Comparison of ENCODE assay signal across 10 cellular contexts in the genomic region with DNA sequence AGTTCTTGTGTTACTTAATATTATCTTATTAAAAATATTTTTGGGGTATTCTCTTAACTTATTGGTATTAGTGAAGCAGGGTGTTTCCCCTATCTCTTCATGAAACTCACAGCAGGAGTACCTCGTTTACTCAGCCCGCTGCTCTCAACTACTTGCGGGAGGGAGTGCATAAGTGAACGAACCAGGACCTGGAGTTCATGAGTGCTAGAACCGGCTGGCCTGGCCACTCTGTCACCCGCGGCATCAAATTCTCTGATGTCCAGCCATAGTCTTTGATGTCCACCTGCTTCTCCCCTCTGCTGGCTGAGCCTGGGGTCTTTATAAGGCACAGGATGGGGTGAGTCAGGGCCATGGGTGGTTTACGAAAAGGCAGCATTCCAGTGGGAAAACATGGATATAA.
"Had no signal": no experiment of that assay in that cellular context is flagged by ENCODE, and none has a peak within 500 bp of the region (broad histone marks: within the 10 kb centered on the region; RNA-seq: fewer than 3 reads in every experiment).

No MANE protein-coding gene starts in this region.

- FAIRE-seq: HepG2 had no signal

- ATAC-seq: HCT116, HepG2 had no signal

- H3K36me3 ChIP-seq: HAP-1 had no signal

- H2AFZ ChIP-seq: GM23248 had no signal

- H3K9ac ChIP-seq: GM23248, KMS-11 had no signal

- H3K27me3 Mint-ChIP-seq: IgD-negative memory B cell had no signal

- H3K27ac Mint-ChIP-seq: HFFc6, IgD-negative memory B cell had no signal

- H3K4me1 Mint-ChIP-seq: IgD-negative memory B cell had no signal

- H3K4me1 ChIP-seq: HAP-1 had no signal

- H3K4me3 Mint-ChIP-seq: HFFc6, IgD-negative memory B cell had no signal

- H3K27ac ChIP-seq: GM23248, HL-60, KMS-11 had no signal

- H3K4me3 ChIP-seq: GM23248, HAP-1 had no signal

- H3K4me2 ChIP-seq: KMS-11 had no signal

- H3K9me3 ChIP-seq: HAP-1 had no signal

- DNase-seq: GM23248, H7, HFFc6, KBM-7 had no signal

- H3K36me3 Mint-ChIP-seq: IgD-negative memory B cell had no signal
